ENCODE assay signal across 20 cellular contexts in the genomic region with DNA sequence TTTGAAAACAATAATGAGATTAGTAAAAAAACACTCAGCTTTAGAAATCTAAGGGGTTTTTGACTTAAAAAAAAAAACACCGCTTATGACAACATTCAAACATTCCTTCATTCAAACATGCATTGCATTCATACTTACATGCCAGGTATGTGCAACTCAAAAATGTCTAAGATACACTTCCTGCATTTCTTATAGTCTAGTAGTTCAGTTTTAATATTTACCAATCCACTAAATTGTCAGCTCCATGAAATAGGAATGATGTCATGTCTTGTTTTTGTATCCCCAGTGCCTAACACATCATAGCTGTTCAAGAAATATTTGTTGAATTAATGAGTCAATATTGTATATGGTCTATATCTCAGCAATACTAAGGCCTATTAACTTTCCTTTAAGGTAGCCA.
"Had no signal": no experiment of that assay in that cellular context is flagged by ENCODE, and none has a peak within 500 bp of the region (broad histone marks: within the 10 kb centered on the region; RNA-seq: fewer than 3 reads in every experiment).

No MANE protein-coding gene starts in this region.

- H3K4me1 ChIP-seq: esophagus squamous epithelium, heart left ventricle had no signal

- H3K4me3 ChIP-seq: cardiac muscle cell, esophagus squamous epithelium, gastroesophageal sphincter, heart left ventricle, neural progenitor cell, sigmoid colon, thoracic aorta had no signal

- H3K27me3 ChIP-seq: cardiac muscle cell, esophagus squamous epithelium, gastroesophageal sphincter, heart left ventricle, neural progenitor cell, sigmoid colon had no signal

- DNase-seq: activated CD4-positive, alpha-beta T cell treated with anti-CD3 and anti-CD28 coated beads, Interleukin-2, amount 50 U/mL, for 1 hour; activated CD4-positive, CD25-positive, alpha-beta regulatory T cell treated with anti-CD3 and anti-CD28 coated beads, Interleukin-2, amount 50 U/mL, for 72 hours; activated naive CD8-positive, alpha-beta T cell treated with anti-CD3 and anti-CD28 coated beads, Interleukin-2, amount 10 ng/mL, durations not matched to agents 7 days and 5 days; activated T-cell treated with anti-CD3 and anti-CD28 coated beads, Interleukin-2, amount 50 U/mL, for 1 hour; amniotic stem cell; effector memory CD4-positive, alpha-beta T cell; esophagus squamous epithelium; heart left ventricle; naive thymus-derived CD8-positive, alpha-beta T cell; sigmoid colon; stimulated activated CD4-positive, alpha-beta T cell treated with anti-CD3 and anti-CD28 coated beads, Interleukin-2, amount 100 ng/mL, for 48 hours; stimulated activated naive CD4-positive, alpha-beta T cell; T-helper 1 cell; WERI-Rb-1 had no signal

- H3K36me3 ChIP-seq: cardiac muscle cell, esophagus squamous epithelium, gastroesophageal sphincter, neural progenitor cell, sigmoid colon, thoracic aorta, WERI-Rb-1 had no signal

- H2AFZ ChIP-seq: neural progenitor cell had no signal

- H3K9ac ChIP-seq: neural progenitor cell had no signal

- H3K9me3 ChIP-seq: esophagus squamous epithelium, gastroesophageal sphincter, heart left ventricle, sigmoid colon, thoracic aorta had no signal

- H3K27ac ChIP-seq: cardiac muscle cell, esophagus squamous epithelium, gastroesophageal sphincter, heart left ventricle, neural progenitor cell, thoracic aorta, WERI-Rb-1 had no signal

- ATAC-seq: activated T-helper 17 cell treated with anti-CD3 and anti-CD28 coated beads, Interleukin-2, amount 50 U/mL, for 72 hours; gastroesophageal sphincter; heart left ventricle; left lobe of liver; naive thymus-derived CD8-positive, alpha-beta T cell had no signal
